2 cellular contexts compared by ENCODE assay signal in genomic region chr6:53411451-53411850, GRCh38.
TF ChIP-seq lines count a peak whose summit lies in the region.

No MANE protein-coding gene starts in this region.

TF ChIP-seq in liver, 16 proteins besides CTCF, POLR2A, EP300 and RAD21 (continued from another document):
- TF ChIP-seq, protein P1, sequence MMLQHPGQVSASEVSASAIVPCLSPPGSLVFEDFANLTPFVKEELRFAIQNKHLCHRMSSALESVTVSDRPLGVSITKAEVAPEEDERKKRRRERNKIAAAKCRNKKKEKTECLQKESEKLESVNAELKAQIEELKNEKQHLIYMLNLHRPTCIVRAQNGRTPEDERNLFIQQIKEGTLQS (IDR thresholded peaks at IDR 0.05), result no peak
- TF ChIP-seq NR2F2 (IDR thresholded peaks at IDR 0.05), result no peak
- TF ChIP-seq, protein P2, sequence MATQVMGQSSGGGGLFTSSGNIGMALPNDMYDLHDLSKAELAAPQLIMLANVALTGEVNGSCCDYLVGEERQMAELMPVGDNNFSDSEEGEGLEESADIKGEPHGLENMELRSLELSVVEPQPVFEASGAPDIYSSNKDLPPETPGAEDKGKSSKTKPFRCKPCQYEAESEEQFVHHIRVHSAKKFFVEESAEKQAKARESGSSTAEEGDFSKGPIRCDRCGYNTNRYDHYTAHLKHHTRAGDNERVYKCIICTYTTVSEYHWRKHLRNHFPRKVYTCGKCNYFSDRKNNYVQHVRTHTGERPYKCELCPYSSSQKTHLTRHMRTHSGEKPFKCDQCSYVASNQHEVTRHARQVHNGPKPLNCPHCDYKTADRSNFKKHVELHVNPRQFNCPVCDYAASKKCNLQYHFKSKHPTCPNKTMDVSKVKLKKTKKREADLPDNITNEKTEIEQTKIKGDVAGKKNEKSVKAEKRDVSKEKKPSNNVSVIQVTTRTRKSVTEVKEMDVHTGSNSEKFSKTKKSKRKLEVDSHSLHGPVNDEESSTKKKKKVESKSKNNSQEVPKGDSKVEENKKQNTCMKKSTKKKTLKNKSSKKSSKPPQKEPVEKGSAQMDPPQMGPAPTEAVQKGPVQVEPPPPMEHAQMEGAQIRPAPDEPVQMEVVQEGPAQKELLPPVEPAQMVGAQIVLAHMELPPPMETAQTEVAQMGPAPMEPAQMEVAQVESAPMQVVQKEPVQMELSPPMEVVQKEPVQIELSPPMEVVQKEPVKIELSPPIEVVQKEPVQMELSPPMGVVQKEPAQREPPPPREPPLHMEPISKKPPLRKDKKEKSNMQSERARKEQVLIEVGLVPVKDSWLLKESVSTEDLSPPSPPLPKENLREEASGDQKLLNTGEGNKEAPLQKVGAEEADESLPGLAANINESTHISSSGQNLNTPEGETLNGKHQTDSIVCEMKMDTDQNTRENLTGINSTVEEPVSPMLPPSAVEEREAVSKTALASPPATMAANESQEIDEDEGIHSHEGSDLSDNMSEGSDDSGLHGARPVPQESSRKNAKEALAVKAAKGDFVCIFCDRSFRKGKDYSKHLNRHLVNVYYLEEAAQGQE (IDR thresholded peaks at IDR 0.05), result no peak

TF ChIP-seq in HepG2, 621 proteins besides CTCF, POLR2A, EP300 and RAD21 (continued from another document):
- TF ChIP-seq, protein P3, sequence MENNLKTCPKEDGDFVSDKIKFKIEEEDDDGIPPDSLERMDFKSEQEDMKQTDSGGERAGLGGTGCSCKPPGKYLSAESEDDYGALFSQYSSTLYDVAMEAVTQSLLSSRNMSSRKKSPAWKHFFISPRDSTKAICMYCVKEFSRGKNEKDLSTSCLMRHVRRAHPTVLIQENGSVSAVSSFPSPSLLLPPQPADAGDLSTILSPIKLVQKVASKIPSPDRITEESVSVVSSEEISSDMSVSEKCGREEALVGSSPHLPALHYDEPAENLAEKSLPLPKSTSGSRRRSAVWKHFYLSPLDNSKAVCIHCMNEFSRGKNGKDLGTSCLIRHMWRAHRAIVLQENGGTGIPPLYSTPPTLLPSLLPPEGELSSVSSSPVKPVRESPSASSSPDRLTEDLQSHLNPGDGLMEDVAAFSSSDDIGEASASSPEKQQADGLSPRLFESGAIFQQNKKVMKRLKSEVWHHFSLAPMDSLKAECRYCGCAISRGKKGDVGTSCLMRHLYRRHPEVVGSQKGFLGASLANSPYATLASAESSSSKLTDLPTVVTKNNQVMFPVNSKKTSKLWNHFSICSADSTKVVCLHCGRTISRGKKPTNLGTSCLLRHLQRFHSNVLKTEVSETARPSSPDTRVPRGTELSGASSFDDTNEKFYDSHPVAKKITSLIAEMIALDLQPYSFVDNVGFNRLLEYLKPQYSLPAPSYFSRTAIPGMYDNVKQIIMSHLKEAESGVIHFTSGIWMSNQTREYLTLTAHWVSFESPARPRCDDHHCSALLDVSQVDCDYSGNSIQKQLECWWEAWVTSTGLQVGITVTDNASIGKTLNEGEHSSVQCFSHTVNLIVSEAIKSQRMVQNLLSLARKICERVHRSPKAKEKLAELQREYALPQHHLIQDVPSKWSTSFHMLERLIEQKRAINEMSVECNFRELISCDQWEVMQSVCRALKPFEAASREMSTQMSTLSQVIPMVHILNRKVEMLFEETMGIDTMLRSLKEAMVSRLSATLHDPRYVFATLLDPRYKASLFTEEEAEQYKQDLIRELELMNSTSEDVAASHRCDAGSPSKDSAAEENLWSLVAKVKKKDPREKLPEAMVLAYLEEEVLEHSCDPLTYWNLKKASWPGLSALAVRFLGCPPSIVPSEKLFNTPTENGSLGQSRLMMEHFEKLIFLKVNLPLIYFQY (CRISPR knock-in tag; IDR thresholded peaks at IDR 0.05; ENCODE audit: borderline replicate concordance), result no peak
- no peak for TF ChIP-seq ZNF329 (CRISPR knock-in tag; IDR thresholded peaks at IDR 0.05; ENCODE audit: low read depth)
- TF ChIP-seq SMAD1 (CRISPR knock-in tag; IDR thresholded peaks at IDR 0.05; ENCODE audit: borderline replicate concordance, low read depth), result no peak
- TF ChIP-seq SAP130 (CRISPR knock-in tag; IDR thresholded peaks at IDR 0.05; ENCODE audit: low read depth), result no peak
- TF ChIP-seq ZNF839 (CRISPR knock-in tag; IDR thresholded peaks at IDR 0.05; ENCODE audit: borderline replicate concordance), result no peak
- TF ChIP-seq ZBTB37 (CRISPR knock-in tag; IDR thresholded peaks at IDR 0.05), result no peak
- no peak for TF ChIP-seq HBP1 (CRISPR knock-in tag; IDR thresholded peaks at IDR 0.05; ENCODE audit: low read depth)
- no peak for TF ChIP-seq ZNF547 (CRISPR knock-in tag; IDR thresholded peaks at IDR 0.05)
- no peak for TF ChIP-seq ZNF660 (CRISPR knock-in tag; IDR thresholded peaks at IDR 0.05; ENCODE audit: borderline replicate concordance, low read depth)
- no peak for TF ChIP-seq PHF21A (CRISPR knock-in tag; IDR thresholded peaks at IDR 0.05)
- no peak for TF ChIP-seq XRCC5 (optimal IDR thresholded peaks at IDR 0.05; ENCODE audit: low read length)
- TF ChIP-seq, protein P4, sequence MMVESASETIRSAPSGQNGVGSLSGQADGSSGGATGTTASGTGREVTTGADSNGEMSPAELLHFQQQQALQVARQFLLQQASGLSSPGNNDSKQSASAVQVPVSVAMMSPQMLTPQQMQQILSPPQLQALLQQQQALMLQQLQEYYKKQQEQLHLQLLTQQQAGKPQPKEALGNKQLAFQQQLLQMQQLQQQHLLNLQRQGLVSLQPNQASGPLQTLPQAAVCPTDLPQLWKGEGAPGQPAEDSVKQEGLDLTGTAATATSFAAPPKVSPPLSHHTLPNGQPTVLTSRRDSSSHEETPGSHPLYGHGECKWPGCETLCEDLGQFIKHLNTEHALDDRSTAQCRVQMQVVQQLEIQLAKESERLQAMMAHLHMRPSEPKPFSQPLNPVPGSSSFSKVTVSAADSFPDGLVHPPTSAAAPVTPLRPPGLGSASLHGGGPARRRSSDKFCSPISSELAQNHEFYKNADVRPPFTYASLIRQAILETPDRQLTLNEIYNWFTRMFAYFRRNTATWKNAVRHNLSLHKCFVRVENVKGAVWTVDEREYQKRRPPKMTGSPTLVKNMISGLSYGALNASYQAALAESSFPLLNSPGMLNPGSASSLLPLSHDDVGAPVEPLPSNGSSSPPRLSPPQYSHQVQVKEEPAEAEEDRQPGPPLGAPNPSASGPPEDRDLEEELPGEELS (CRISPR knock-in tag; IDR thresholded peaks at IDR 0.05), result no peak
- TF ChIP-seq MTA3 (CRISPR knock-in tag; IDR thresholded peaks at IDR 0.05), result no peak
- TF ChIP-seq REL (CRISPR knock-in tag; conservative IDR thresholded peaks at IDR 0.05), result no peak
- TF ChIP-seq ZNF34 (CRISPR knock-in tag; IDR thresholded peaks at IDR 0.05; ENCODE audit: borderline replicate concordance), result no peak
- no peak for TF ChIP-seq E2F2 (CRISPR knock-in tag; IDR thresholded peaks at IDR 0.05; ENCODE audit: borderline replicate concordance)
